7 cellular contexts compared by ENCODE assay signal in genomic region chr16:81004646-81005353, GRCh38. TPM values are rescaled to one million over a fixed set of nuclear protein-coding genes. Genes with fewer than 3 reads are reported as not detected.
DNase-seq lines count a peak whose midpoint lies in the region; ATAC-seq, FAIRE-seq and TF ChIP-seq lines count a peak whose summit lies in the region.

No MANE protein-coding gene starts in this region.

- H2BK15ac ChIP-seq in mesendoderm (replicated peaks; ENCODE audit: low read depth): no peak overlapping the region

- H3K9me3 ChIP-seq in upper lobe of left lung: no peaks in the 10 kb centered on the region

- H3K4ac ChIP-seq in mesendoderm (ENCODE audit: low read depth, low read length): no peak overlapping the region

- no peak overlapping the region for H3K4me3 ChIP-seq in mesendoderm (ENCODE audit: low read length)
- H3K4me3 ChIP-seq in upper lobe of left lung: peak overlapping the region in 2 of 4 donors; percentile 23 to 90

- H3K4me2 ChIP-seq in mesendoderm (ENCODE audit: low read length): no peak overlapping the region

- H3K79me2 ChIP-seq in mesendoderm (ENCODE audit: control insufficient read depth, insufficient read depth, low read length): peaks cover 71% of the 10 kb centered on the region

- no peak overlapping the region for H3K9ac ChIP-seq in mesendoderm (ENCODE audit: low read length)

- no peak overlapping the region for H4K8ac ChIP-seq in mesendoderm (ENCODE audit: low read depth, low read length)

- DNase-seq in DMS53 (lab: John Stamatoyannopoulos, UW) (peak; percentile 69), HPDE6-E6E7 (ENCODE audit: extremely low spot score) (peak; percentile 17), RCC 7860 (ENCODE audit: low spot score) (peak; percentile 36), mesendoderm (peak; percentile 58), upper lobe of left lung (no peak), HK-2 (ENCODE audit: unreplicated experiment) (no peak)
- DNase-seq in central memory CD4-positive, alpha-beta T cell: peak; percentile 60

- H3K27ac ChIP-seq in mesendoderm (ENCODE audit: low read depth, low read length): no peak overlapping the region
- H3K27ac ChIP-seq in upper lobe of left lung: peak overlapping the region; percentile 43 to 74 (median 50)

- no peak overlapping the region for H3K56ac ChIP-seq in mesendoderm (ENCODE audit: low read length)

- TF ChIP-seq CTCF in upper lobe of left lung (IDR thresholded peaks at IDR 0.05): peak; percentile 44 to 60 (median 54)

- H3K36me3 ChIP-seq in mesendoderm (ENCODE audit: control insufficient read depth, insufficient read depth, low read length) (no peaks in the 10 kb centered on the region), upper lobe of left lung (no peaks in the 10 kb centered on the region)

- TF ChIP-seq EP300 in upper lobe of left lung (IDR thresholded peaks at IDR 0.05): no peak

- no CpG with 5 or more reads among the region's 14 CpGs for WGBS in mesendoderm (ENCODE audit: extremely low coverage, insufficient coverage, low lambda C conversion rate)
- WGBS in upper lobe of left lung, 2 donors: 49 to 55% methylated on average over 14 of the region's 14 CpGs

- H2AK5ac ChIP-seq in mesendoderm (ENCODE audit: low read length): no peak overlapping the region

- ATAC-seq in upper lobe of left lung (ENCODE audit: low FRiP score in 2 of 2): no peak

- no peaks in the 10 kb centered on the region for H3K27me3 ChIP-seq in mesendoderm (ENCODE audit: insufficient read depth, low read length, poor library complexity)
- H3K27me3 ChIP-seq in upper lobe of left lung: no peaks in the 10 kb centered on the region

- TF ChIP-seq POLR2A in upper lobe of left lung (IDR thresholded peaks at IDR 0.05): no peak

- H3K79me1 ChIP-seq in mesendoderm (ENCODE audit: low read length): peaks cover 15% of the 10 kb centered on the region

- no peak overlapping the region for H2BK120ac ChIP-seq in mesendoderm (ENCODE audit: low read depth, low read length)

- no peak overlapping the region for H3K18ac ChIP-seq in mesendoderm (ENCODE audit: low read length)

- no peak overlapping the region for H2BK5ac ChIP-seq in mesendoderm (ENCODE audit: low read length)

- H3K4me1 ChIP-seq in mesendoderm (ENCODE audit: control insufficient read depth, low read depth, low read length) (no peaks in the 10 kb centered on the region), upper lobe of left lung (peaks cover 24 to 31% (median 27%) of the 10 kb centered on the region in 4 donors)

- no peak overlapping the region for H4K5ac ChIP-seq in mesendoderm (ENCODE audit: low read length)

- peak; percentile 58 for FAIRE-seq in RCC 7860 (lab: Jason Lieb, UNC)

- H3K23ac ChIP-seq in mesendoderm (ENCODE audit: low read length): no peak overlapping the region

RNA-seq across cellular contexts. Expression of gene CMC2, which starts 1.9 kb away (rescaled TPM):
- polyA plus RNA-seq in mesendoderm (2013, experiment 1 of 2): 181 TPM
- polyA plus RNA-seq in mesendoderm (2013, experiment 2 of 2): 174 TPM
- 10 to 100 TPM in 5 of 6 donors, 1 to 10 TPM in 1; 9.8 to 51.7 (median 33.9) TPM for total RNA-seq in upper lobe of left lung

RNA-seq across cellular contexts. Expression of gene CENPN, which starts 2.2 kb away (rescaled TPM):
- 80.1 TPM for polyA plus RNA-seq in mesendoderm (2013, experiment 1 of 2)
- 73.8 TPM for polyA plus RNA-seq in mesendoderm (2013, experiment 2 of 2)
- 10 to 100 TPM in 1 of 6 donors, 1 to 10 TPM in 5; 3.1 to 10.9 (median 7.1) TPM for total RNA-seq in upper lobe of left lung

RNA-seq across cellular contexts. Expression of gene ATMIN, which starts 30.8 kb away (rescaled TPM):
- polyA plus RNA-seq in mesendoderm (2013, experiment 1 of 2): 42.0 TPM
- polyA plus RNA-seq in mesendoderm (2013, experiment 2 of 2): 45.1 TPM
- 10 to 100 TPM in 5 of 6 donors, 1 to 10 TPM in 1; 8.9 to 30.7 (median 23.4) TPM for total RNA-seq in upper lobe of left lung

Comparison
In these comparisons a context has a peak if more than half of its experiments do, and no peak if none do; other contexts are left out.
1. DNase-seq: peak in DMS53 (single experiment), HPDE6-E6E7 (single experiment), RCC 7860 (single experiment), central memory CD4-positive, alpha-beta T cell (single experiment) and mesendoderm (single experiment); none in upper lobe of left lung (0 of 2) and HK-2 (single experiment).